ENCODE assay signal across 24 cellular contexts in the genomic region with DNA sequence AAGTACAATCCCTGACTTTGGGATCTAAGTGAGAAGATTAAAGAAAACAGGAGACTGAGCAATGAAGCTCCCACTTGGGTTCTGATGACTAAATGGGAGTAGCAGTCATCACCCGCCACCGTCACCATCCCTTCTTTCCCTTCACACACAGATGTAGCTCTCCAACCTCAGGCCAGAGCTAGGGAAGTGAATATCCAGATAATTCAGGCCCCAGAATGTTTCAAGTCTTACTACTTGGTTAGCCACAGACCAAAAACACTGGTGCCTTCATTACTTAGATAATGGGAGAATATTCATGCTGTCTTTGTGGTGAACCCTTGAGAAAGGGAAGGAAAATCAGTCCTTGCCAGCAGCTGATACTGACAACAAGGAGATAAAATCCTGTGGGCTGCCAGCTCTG.
DNase-seq lines count a peak whose midpoint lies in the region; ATAC-seq and TF ChIP-seq lines count a peak whose summit lies in the region.
"Had no signal": no experiment of that assay in that cellular context is flagged by ENCODE, and none has a peak within 500 bp of the region (broad histone marks: within the 10 kb centered on the region; RNA-seq: fewer than 3 reads in every experiment).

No MANE protein-coding gene starts in this region.

- H2BK15ac ChIP-seq in H9 (ENCODE audit: low read depth, low read length), result no peak overlapping the region

- no peak overlapping the region; a peak in 1 of 5 replicates for H3K4me3 Mint-ChIP-seq in H9
- no peak overlapping the region for H3K4me3 Mint-ChIP-seq in activated T-helper 2 cell treated with anti-CD3 and anti-CD28 coated beads, Interferon-gamma antibody, Interleukin-2, Interleukin-4, amounts not matched to agents 10 μg/mL and 5 μg/mL and 100 μg/mL, durations not matched to agents 14 hours and 24 hours and 36 hours (ENCODE audit: low read depth)
- no peak overlapping the region for H3K4me3 Mint-ChIP-seq in osteocyte (ENCODE audit: unreplicated experiment)
- no peak overlapping the region for H3K4me3 Mint-ChIP-seq in T-helper 2 cell treated with Interferon-gamma antibody and Interleukin-4, amounts not matched to agents 5 μg/mL and 100 μg/mL, for 36 hours
- H3K4me3 Mint-ChIP-seq: activated CD4-positive, alpha-beta memory T cell treated with anti-CD3 and anti-CD28 coated beads for 36 hours; CD4-positive, alpha-beta memory T cell; neural crest cell had no signal

- H3K4me1 Mint-ChIP-seq in H9, result peaks cover 37 to 43% of the 10 kb centered on the region in 2 experiments
- peaks cover 67% of the 10 kb centered on the region for H3K4me1 Mint-ChIP-seq in activated T-helper 2 cell treated with anti-CD3 and anti-CD28 coated beads, Interferon-gamma antibody, Interleukin-2, Interleukin-4, amounts not matched to agents 10 μg/mL and 5 μg/mL and 100 μg/mL, durations not matched to agents 14 hours and 24 hours and 36 hours (ENCODE audit: low read depth)
- H3K4me1 Mint-ChIP-seq in osteocyte (ENCODE audit: unreplicated experiment), result peaks cover 13% of the 10 kb centered on the region
- peaks cover 50% of the 10 kb centered on the region for H3K4me1 Mint-ChIP-seq in T-helper 2 cell treated with Interferon-gamma antibody and Interleukin-4, amounts not matched to agents 5 μg/mL and 100 μg/mL, for 36 hours (ENCODE audit: low read depth)

- no peak overlapping the region for H3K14ac ChIP-seq in H9 (ENCODE audit: insufficient read depth, low read length)

- no peak for ATAC-seq in GM21529 (IDR thresholded peaks at IDR 0.05; ENCODE audit: unreplicated experiment)
- ATAC-seq: right lobe of liver had no signal

- no peak overlapping the region for H4K5ac ChIP-seq in H9 (ENCODE audit: insufficient read length, low read depth, low read length)

- no peaks in the 10 kb centered on the region for H3K79me1 ChIP-seq in H9 (ENCODE audit: insufficient read depth, low read depth, low read length, poor library complexity, severe bottlenecking)

- H3K27ac Mint-ChIP-seq in H9 (no peak overlapping the region), osteocyte (ENCODE audit: unreplicated experiment) (no peak overlapping the region)
- peak overlapping the region; percentile 51 for H3K27ac Mint-ChIP-seq in activated T-helper 2 cell treated with anti-CD3 and anti-CD28 coated beads, Interferon-gamma antibody, Interleukin-2, Interleukin-4, amounts not matched to agents 10 μg/mL and 5 μg/mL and 100 μg/mL, durations not matched to agents 14 hours and 24 hours and 36 hours
- no peak overlapping the region for H3K27ac Mint-ChIP-seq in T-helper 2 cell treated with Interferon-gamma antibody and Interleukin-4, amounts not matched to agents 5 μg/mL and 100 μg/mL, for 36 hours

- intact Hi-C loops in activated T-helper 2 cell treated with anti-CD3 and anti-CD28 coated beads, Interferon-gamma antibody, Interleukin-2, Interleukin-4, amounts not matched to agents 10 μg/mL and 5 μg/mL and 100 μg/mL, durations not matched to agents 14 hours and 24 hours and 36 hours (cut with micrococcal nuclease), result no loop called here

- DNase-seq in H9, result no peak
- peak; percentile 64 for DNase-seq in OCI-M1 (lab: John Stamatoyannopoulos, UW)
- no peak for DNase-seq in activated T-helper 2 cell treated with anti-CD3 and anti-CD28 coated beads, Interferon-gamma antibody, Interleukin-2, Interleukin-4, amounts not matched to agents 10 μg/mL and 5 μg/mL and 100 μg/mL, durations not matched to agents 14 hours and 24 hours and 36 hours (ENCODE audit: low spot score)
- DNase-seq in osteocyte (ENCODE audit: extremely low spot score, unreplicated experiment), result peak; percentile 46
- DNase-seq in T-helper 2 cell treated with Interferon-gamma antibody and Interleukin-4, amounts not matched to agents 5 μg/mL and 100 μg/mL, for 36 hours (ENCODE audit: low spot score), result no peak
- no peak for DNase-seq in AG08395 (ENCODE audit: low spot score)
- DNase-seq: activated CD4-positive, alpha-beta memory T cell treated with anti-CD3 and anti-CD28 coated beads for 36 hours; CD4-positive, alpha-beta memory T cell; central memory CD4-positive, alpha-beta T cell; dermis blood vessel endothelial cell; glutamatergic neuron; KBM-7; NCI-H1436 treated with DMSO at 0.1 percent for 48 hours; NCI-H510A treated with DMSO at 0.1 percent for 48 hours; NK-92 treated with Interleukin-12 subunit alpha and Interleukin-12 subunit beta, amount 100 ng/mL, for 24 hours; Peyer's patch; posterior cingulate gyrus; right lobe of liver; stomach; transverse colon; WERI-Rb-1 had no signal

- no peaks in the 10 kb centered on the region for H3K23me2 ChIP-seq in H9 (ENCODE audit: insufficient read length, low read depth, low read length, poor library complexity, severe bottlenecking)

- H3K27ac ChIP-seq in H9 (ENCODE audit: insufficient read length, low read depth, low read length), result no peak overlapping the region
- H3K27ac ChIP-seq: right lobe of liver, SJSA1, stomach, transverse colon, WERI-Rb-1 had no signal

- no peak overlapping the region for H3T11ph ChIP-seq in H9 (ENCODE audit: low read length)

- no peaks in the 10 kb centered on the region for H3K79me2 ChIP-seq in H9 (ENCODE audit: insufficient read depth, low read length)

- H2BK120ac ChIP-seq in H9 (ENCODE audit: low read depth, low read length, poor library complexity, severe bottlenecking), result no peak overlapping the region

- no peak overlapping the region for H3K23ac ChIP-seq in H9 (ENCODE audit: insufficient read length, low read depth, low read length)

- H3K27me3 ChIP-seq in H9 (ENCODE audit: insufficient read depth, low read length), result no peaks in the 10 kb centered on the region
- H3K27me3 ChIP-seq: Peyer's patch, right lobe of liver, SJSA1, stomach, transverse colon had no signal

- no peak overlapping the region for H3K56ac ChIP-seq in H9 (ENCODE audit: insufficient read length, low read depth, low read length)

- H3K9me3 Mint-ChIP-seq in H9, result no peaks in the 10 kb centered on the region
- no peaks in the 10 kb centered on the region for H3K9me3 Mint-ChIP-seq in activated T-helper 2 cell treated with anti-CD3 and anti-CD28 coated beads, Interferon-gamma antibody, Interleukin-2, Interleukin-4, amounts not matched to agents 10 μg/mL and 5 μg/mL and 100 μg/mL, durations not matched to agents 14 hours and 24 hours and 36 hours
- no peaks in the 10 kb centered on the region for H3K9me3 Mint-ChIP-seq in osteocyte (ENCODE audit: unreplicated experiment)
- no peaks in the 10 kb centered on the region for H3K9me3 Mint-ChIP-seq in T-helper 2 cell treated with Interferon-gamma antibody and Interleukin-4, amounts not matched to agents 5 μg/mL and 100 μg/mL, for 36 hours
- H3K9me3 Mint-ChIP-seq: activated CD4-positive, alpha-beta memory T cell treated with anti-CD3 and anti-CD28 coated beads for 36 hours; CD4-positive, alpha-beta memory T cell; neural crest cell had no signal

- no peak overlapping the region for H2BK5ac ChIP-seq in H9 (ENCODE audit: insufficient read length, low read length)

- no peak overlapping the region for H3K18ac ChIP-seq in H9 (ENCODE audit: insufficient read length, low read depth, low read length)

- TF ChIP-seq CTCF in H9 (conservative IDR thresholded peaks at IDR 0.05) (no peak), osteocyte (IDR thresholded peaks at IDR 0.05) (no peak)

- H3K4me2 ChIP-seq in H9 (ENCODE audit: insufficient read depth, insufficient read length, low read length), result peak overlapping the region; percentile 58

- no peak overlapping the region for H2BK12ac ChIP-seq in H9 (ENCODE audit: insufficient read length, low read depth, low read length)

- H3K9ac ChIP-seq in H9 (ENCODE audit: extremely low read depth, insufficient read length, low read length), result no peak overlapping the region

- peaks cover 19% of the 10 kb centered on the region for H3K4me1 ChIP-seq in H9 (ENCODE audit: insufficient read depth, low read length)
- H3K4me1 ChIP-seq: right lobe of liver, stomach had no signal

- no peaks in the 10 kb centered on the region for H4K20me1 ChIP-seq in H9 (ENCODE audit: control insufficient read depth, insufficient read depth, insufficient read length)

- H3K4ac ChIP-seq in H9 (ENCODE audit: low read depth, low read length), result no peak overlapping the region

- no peaks in the 10 kb centered on the region for H3K9me3 ChIP-seq in H9 (ENCODE audit: control insufficient read depth, low read depth, low read length)
- H3K9me3 ChIP-seq: Peyer's patch, right lobe of liver, SJSA1, stomach, transverse colon had no signal

- no peak overlapping the region for H2AK5ac ChIP-seq in H9 (ENCODE audit: insufficient read length, low read length)

- no CpG with 5 or more reads among the region's 2 CpGs for WGBS in H9 (ENCODE audit: extremely low coverage, insufficient read length, low lambda C conversion rate)

- H4K8ac ChIP-seq in H9 (replicated peaks; ENCODE audit: insufficient read length, low read depth, low read length), result no peak overlapping the region

- H3K36me3 Mint-ChIP-seq in H9 (ENCODE audit: insufficient read depth in 1 of 3, low read depth in 3 of 3) (peaks cover 0 to 4% (median 2%) of the 10 kb centered on the region in 3 experiments; a peak in 1 of 7 replicates), osteocyte (ENCODE audit: unreplicated experiment) (no peaks in the 10 kb centered on the region)
- peaks cover 45% of the 10 kb centered on the region for H3K36me3 Mint-ChIP-seq in activated T-helper 2 cell treated with anti-CD3 and anti-CD28 coated beads, Interferon-gamma antibody, Interleukin-2, Interleukin-4, amounts not matched to agents 10 μg/mL and 5 μg/mL and 100 μg/mL, durations not matched to agents 14 hours and 24 hours and 36 hours (ENCODE audit: low read depth)
- H3K36me3 Mint-ChIP-seq in T-helper 2 cell treated with Interferon-gamma antibody and Interleukin-4, amounts not matched to agents 5 μg/mL and 100 μg/mL, for 36 hours (ENCODE audit: low read depth), result peaks cover 27% of the 10 kb centered on the region

- H4K91ac ChIP-seq in H9 (ENCODE audit: insufficient read length, low read depth, low read length), result peak overlapping the region; percentile 42

- H2AFZ ChIP-seq in H9 (ENCODE audit: low read length), result no peak overlapping the region

- no peak overlapping the region for H2BK20ac ChIP-seq in H9 (ENCODE audit: low read depth, low read length, poor library complexity, severe bottlenecking)

- H3K27me3 Mint-ChIP-seq in H9 (ENCODE audit: low read depth), result no peaks in the 10 kb centered on the region
- no peaks in the 10 kb centered on the region for H3K27me3 Mint-ChIP-seq in activated T-helper 2 cell treated with anti-CD3 and anti-CD28 coated beads, Interferon-gamma antibody, Interleukin-2, Interleukin-4, amounts not matched to agents 10 μg/mL and 5 μg/mL and 100 μg/mL, durations not matched to agents 14 hours and 24 hours and 36 hours (ENCODE audit: low read depth)
- H3K27me3 Mint-ChIP-seq in osteocyte (ENCODE audit: unreplicated experiment), result no peaks in the 10 kb centered on the region
- H3K27me3 Mint-ChIP-seq in T-helper 2 cell treated with Interferon-gamma antibody and Interleukin-4, amounts not matched to agents 5 μg/mL and 100 μg/mL, for 36 hours (ENCODE audit: low read depth), result no peaks in the 10 kb centered on the region
- H3K27me3 Mint-ChIP-seq: activated CD4-positive, alpha-beta memory T cell treated with anti-CD3 and anti-CD28 coated beads for 36 hours; CD4-positive, alpha-beta memory T cell had no signal

Comparison
In these comparisons a context has a peak if more than half of its experiments do, and no peak if none do; other contexts are left out.
1. DNase-seq: peak in OCI-M1 (single experiment) and osteocyte (single experiment); none in H9 (single experiment), activated T-helper 2 cell treated with anti-CD3 and anti-CD28 coated beads, Interferon-gamma antibody, Interleukin-2, Interleukin-4, amounts not matched to agents 10 μg/mL and 5 μg/mL and 100 μg/mL, durations not matched to agents 14 hours and 24 hours and 36 hours (single experiment), T-helper 2 cell treated with Interferon-gamma antibody and Interleukin-4, amounts not matched to agents 5 μg/mL and 100 μg/mL, for 36 hours (single experiment) and AG08395 (single experiment).